Comparison of ENCODE assay signal across 19 cellular contexts in genomic region chr11:96218901-96219300, GRCh38.
DNase-seq lines count a peak whose midpoint lies in the region; ATAC-seq and TF ChIP-seq lines count a peak whose summit lies in the region.
"Had no signal": no experiment of that assay in that cellular context is flagged by ENCODE, and none has a peak within 500 bp of the region (broad histone marks: within the 10 kb centered on the region; RNA-seq: fewer than 3 reads in every experiment).

No MANE protein-coding gene starts in this region.

- no peaks in the 10 kb centered on the region for H3K9me3 Mint-ChIP-seq in activated T-helper 17 cell treated with anti-CD3 and anti-CD28 coated beads, Interleukin-2, amount 50 U/mL, for 72 hours
- no peaks in the 10 kb centered on the region for H3K9me3 Mint-ChIP-seq in natural killer cell

- intact Hi-C loops in left ventricle myocardium inferior (cut with micrococcal nuclease) = no loop called here
- intact Hi-C loops in Right ventricle myocardium inferior (cut with DNase I) = loop anchor here (5.0 to 10.0 kb wide), 2 partner anchors 52 to 126 kb away; partner anchors contain the start of gene MAML2
- intact Hi-C loops in natural killer cell (cut with micrococcal nuclease) = loop anchor here (5.0 kb wide), 1 partner anchor 33 kb away; no protein-coding TSS in a partner anchor
- intact Hi-C loops in ovary (cut with DNase I) = no loop called here

- DNase-seq in left ventricle myocardium inferior = no peak
- no peak for DNase-seq in Right ventricle myocardium inferior (ENCODE audit: missing footprints)
- no peak for DNase-seq in DMS 273 (lab: John Stamatoyannopoulos, UW; ENCODE audit: unreplicated experiment)
- DNase-seq in GM10248 (ENCODE audit: extremely low spot score) = no peak
- no peak for DNase-seq in natural killer cell
- no peak for DNase-seq in ovary
- DNase-seq: activated CD4-positive, alpha-beta T cell treated with anti-CD3 and anti-CD28 coated beads for 1 hour; activated CD8-positive, alpha-beta memory T cell treated with anti-CD3 and anti-CD28 coated beads, Interleukin-2, amount 50 U/mL, for 48 hours; activated naive CD4-positive, alpha-beta T cell treated with anti-CD3 and anti-CD28 coated beads, Interleukin-2, amount 50 U/mL, for 16 hours; GF-D8; GM23248; NCI-H187 treated with DMSO at 0.1 percent for 48 hours; stimulated activated CD4-positive, alpha-beta T cell treated with anti-CD3 and anti-CD28 coated beads, Interleukin-15, amount 100 ng/mL, for 24 hours; stomach; T1000 had no signal

- H3K27ac ChIP-seq in left ventricle myocardium inferior (replicated peaks) = peak overlapping the region; percentile 72
- H3K27ac ChIP-seq in mesodermal cell (ENCODE audit: low read depth, low read length, severe bottlenecking) = peak overlapping the region; percentile 90
- H3K27ac ChIP-seq in ovary = no peak overlapping the region
- H3K27ac ChIP-seq: gastroesophageal sphincter, GM23248, SJSA1 had no signal

- no peak overlapping the region for H3K4me3 Mint-ChIP-seq in activated T-helper 17 cell treated with anti-CD3 and anti-CD28 coated beads, Interleukin-2, amount 50 U/mL, for 72 hours
- no peak overlapping the region for H3K4me3 Mint-ChIP-seq in natural killer cell

- no peak for TF ChIP-seq CTCF in left ventricle myocardium inferior (IDR thresholded peaks at IDR 0.05; ENCODE audit: borderline replicate concordance)
- TF ChIP-seq CTCF in GM10248 (IDR thresholded peaks at IDR 0.05; ENCODE audit: control extremely low read depth, extremely low read depth, low read depth, missing control alignments) = no peak
- no peak for TF ChIP-seq CTCF in natural killer cell (IDR thresholded peaks at IDR 0.05)
- no peak for TF ChIP-seq CTCF in ovary (IDR thresholded peaks at IDR 0.05)

- H3K4me3 ChIP-seq in left ventricle myocardium inferior = no peak overlapping the region
- no peak overlapping the region for H3K4me3 ChIP-seq in mesodermal cell (ENCODE audit: extremely low read depth, insufficient read depth, low read length, poor library complexity, severe bottlenecking)
- no peak overlapping the region for H3K4me3 ChIP-seq in ovary
- H3K4me3 ChIP-seq: gastroesophageal sphincter, GM23248, SJSA1, stomach had no signal

- H3K9me3 ChIP-seq in left ventricle myocardium inferior (replicated peaks) (no peaks in the 10 kb centered on the region), mesodermal cell (ENCODE audit: control insufficient read depth, low read length) (no peaks in the 10 kb centered on the region), ovary (no peaks in the 10 kb centered on the region)
- H3K9me3 ChIP-seq: gastroesophageal sphincter, SJSA1, stomach had no signal

- no peak for TF ChIP-seq POLR2A in ovary (IDR thresholded peaks at IDR 0.05)

- CTCF ChIA-PET in GM10248 (lab: Yijun Ruan, JAX) = interaction anchor here (0.8 to 1.2 kb wide), 2 partner anchors 12 to 125 kb away, joined by 3 to 4 read pairs; no protein-coding TSS in a partner anchor

- H3K27me3 ChIP-seq in left ventricle myocardium inferior (ENCODE audit: low read depth) (no peaks in the 10 kb centered on the region), ovary (no peaks in the 10 kb centered on the region)
- H3K27me3 ChIP-seq: gastroesophageal sphincter, SJSA1, stomach had no signal

- peak overlapping the region; percentile 68 for H3K27ac Mint-ChIP-seq in activated T-helper 17 cell treated with anti-CD3 and anti-CD28 coated beads, Interleukin-2, amount 50 U/mL, for 72 hours
- H3K27ac Mint-ChIP-seq in natural killer cell = no peak overlapping the region

- peaks cover 81% of the 10 kb centered on the region for H3K4me1 ChIP-seq in left ventricle myocardium inferior
- peaks cover 71% of the 10 kb centered on the region for H3K4me1 ChIP-seq in mesodermal cell (ENCODE audit: control insufficient read depth, insufficient read depth, low read length, poor library complexity, severe bottlenecking)
- peaks cover 10% of the 10 kb centered on the region for H3K4me1 ChIP-seq in ovary (ENCODE audit: insufficient read depth)

- H3K27me3 Mint-ChIP-seq in activated T-helper 17 cell treated with anti-CD3 and anti-CD28 coated beads, Interleukin-2, amount 50 U/mL, for 72 hours = no peaks in the 10 kb centered on the region
- H3K27me3 Mint-ChIP-seq in natural killer cell (ENCODE audit: low read depth in 2 of 2) = no peaks in the 10 kb centered on the region

- no CpG with 5 or more reads among the region's 3 CpGs for WGBS in mesodermal cell (ENCODE audit: insufficient coverage in 2 of 2), 2 experiments
- WGBS in ovary, 3 donors = 59 to 86% (median 77%) methylated on average over 3 of the region's 3 CpGs

- H3K36me3 ChIP-seq in left ventricle myocardium inferior (no peaks in the 10 kb centered on the region), mesodermal cell (ENCODE audit: control insufficient read depth, insufficient read depth, low read length) (no peaks in the 10 kb centered on the region), ovary (no peaks in the 10 kb centered on the region)
- H3K36me3 ChIP-seq: gastroesophageal sphincter, SJSA1, stomach had no signal

- no peak for ATAC-seq in Right ventricle myocardium inferior
- no peak for ATAC-seq in activated T-helper 17 cell treated with anti-CD3 and anti-CD28 coated beads, Interleukin-2, amount 50 U/mL, for 72 hours (replicated peaks)
- no peak for ATAC-seq in natural killer cell
- ATAC-seq: gastroesophageal sphincter had no signal

- H3K36me3 Mint-ChIP-seq in activated T-helper 17 cell treated with anti-CD3 and anti-CD28 coated beads, Interleukin-2, amount 50 U/mL, for 72 hours (ENCODE audit: low read depth) = no peaks in the 10 kb centered on the region
- no peaks in the 10 kb centered on the region for H3K36me3 Mint-ChIP-seq in natural killer cell

- TF ChIP-seq EP300 in ovary (IDR thresholded peaks at IDR 0.05) = no peak

- POLR2A ChIA-PET in GM10248 (lab: Yijun Ruan, JAX) = no interaction called here

- peaks cover 49% of the 10 kb centered on the region for H3K4me1 Mint-ChIP-seq in activated T-helper 17 cell treated with anti-CD3 and anti-CD28 coated beads, Interleukin-2, amount 50 U/mL, for 72 hours
- H3K4me1 Mint-ChIP-seq in natural killer cell = peaks cover 53 to 55% of the 10 kb centered on the region in 2 donors

Comparison
In these comparisons a context has a peak if more than half of its experiments do, and no peak if none do; other contexts are left out.
1. intact Hi-C loops: an anchor here in Right ventricle myocardium inferior (5.0 to 10.0 kb wide) and natural killer cell (5.0 kb wide); none called in left ventricle myocardium inferior and ovary.
2. H3K27ac ChIP-seq: peak in left ventricle myocardium inferior (single experiment) and mesodermal cell (single experiment); none in ovary (0 of 2).